Comparison of ENCODE assay signal across 2 cellular contexts in the genomic region with DNA sequence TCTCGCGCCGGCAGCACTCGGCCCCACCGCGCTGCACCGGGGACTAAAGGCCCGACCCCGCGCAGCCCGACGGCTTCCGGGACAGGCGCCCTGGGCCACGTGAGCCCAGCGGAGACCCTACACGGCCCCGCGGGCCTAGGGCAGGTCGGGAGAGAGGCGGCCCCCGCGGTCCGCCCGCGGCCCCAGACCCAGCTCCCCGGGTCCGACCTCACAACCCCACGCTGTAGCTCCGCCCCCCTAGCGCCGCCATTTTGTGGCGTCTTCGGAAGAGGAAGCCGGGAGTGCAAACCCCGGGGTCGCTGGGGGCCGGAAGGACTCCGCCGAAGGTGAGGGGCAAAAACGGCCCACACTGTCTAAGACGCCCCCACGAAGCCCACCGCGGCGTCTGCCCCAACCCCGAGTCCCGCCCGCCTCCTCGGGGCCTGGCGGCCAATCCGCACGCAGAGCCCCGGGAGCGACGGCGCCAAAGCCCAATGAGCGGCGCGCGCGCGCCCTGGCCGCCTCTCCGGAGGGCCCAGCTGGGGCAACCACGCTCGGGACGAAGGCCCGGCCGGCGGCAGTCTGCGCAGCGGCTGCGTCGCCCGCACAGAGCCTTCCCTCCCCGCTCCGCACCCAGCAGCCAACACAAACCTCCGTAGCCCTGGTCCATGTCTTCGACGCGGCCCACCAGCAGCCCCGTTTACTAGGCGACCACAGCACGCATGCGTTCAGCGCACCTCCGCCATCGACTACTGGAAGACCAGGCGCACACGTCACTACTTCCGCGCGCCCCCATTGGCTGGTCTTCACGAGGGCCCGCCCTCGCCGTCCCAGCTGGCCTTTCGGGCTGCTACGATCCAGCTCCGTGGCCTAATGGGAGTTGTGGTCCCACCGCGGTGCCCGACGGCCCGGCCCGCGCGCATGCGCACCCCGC.
TF ChIP-seq lines count a peak whose summit lies in the region.

A gene (minus strand): TSS at position 705 of the 913 bp plus-strand sequence. CDS start 56 bp downstream, at position 649.

TF ChIP-seq in IMR-90, 13 proteins besides CTCF, POLR2A, EP300 and RAD21:
- TF ChIP-seq BHLHE40 (IDR thresholded peaks at IDR 0.05; ENCODE audit: low read depth, low read length) (no peak), CEBPB (IDR thresholded peaks at IDR 0.05; ENCODE audit: low read depth, low read length) (no peak), CHD1 (IDR thresholded peaks at IDR 0.05; ENCODE audit: low read depth, low read length) (no peak; the same call in 1 of the 2 replicates), RFX5 (IDR thresholded peaks at IDR 0.05; ENCODE audit: low read depth, low read length) (peak; percentile 55; the same call in 1 of the 2 replicates), RCOR1 (IDR thresholded peaks at IDR 0.05; ENCODE audit: insufficient replicate concordance, low read length) (no peak), MAZ (IDR thresholded peaks at IDR 0.05; ENCODE audit: borderline replicate concordance, low read depth, low read length) (no peak; the same call in 1 of the 2 replicates), SMC3 (IDR thresholded peaks at IDR 0.05; ENCODE audit: low read depth, low read length) (no peak), NFE2L2 (IDR thresholded peaks at IDR 0.05; ENCODE audit: low read depth, low read length) (no peak), FOS (IDR thresholded peaks at IDR 0.05; ENCODE audit: low read depth, low read length) (peak; percentile 64), MAFK (IDR thresholded peaks at IDR 0.05; ENCODE audit: low read depth, low read length) (no peak), MXI1 (IDR thresholded peaks at IDR 0.05; ENCODE audit: borderline replicate concordance, low read depth, low read length) (peak; percentile 31; the same call in 1 of the 2 replicates)
- TF ChIP-seq, protein P1, sequence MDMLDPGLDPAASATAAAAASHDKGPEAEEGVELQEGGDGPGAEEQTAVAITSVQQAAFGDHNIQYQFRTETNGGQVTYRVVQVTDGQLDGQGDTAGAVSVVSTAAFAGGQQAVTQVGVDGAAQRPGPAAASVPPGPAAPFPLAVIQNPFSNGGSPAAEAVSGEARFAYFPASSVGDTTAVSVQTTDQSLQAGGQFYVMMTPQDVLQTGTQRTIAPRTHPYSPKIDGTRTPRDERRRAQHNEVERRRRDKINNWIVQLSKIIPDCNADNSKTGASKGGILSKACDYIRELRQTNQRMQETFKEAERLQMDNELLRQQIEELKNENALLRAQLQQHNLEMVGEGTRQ (IDR thresholded peaks at IDR 0.05; ENCODE audit: low read depth, low read length) = 0 out of 2 replicates have a peak, but pooled peaks have one; percentile 9
- TF ChIP-seq, protein P2, sequence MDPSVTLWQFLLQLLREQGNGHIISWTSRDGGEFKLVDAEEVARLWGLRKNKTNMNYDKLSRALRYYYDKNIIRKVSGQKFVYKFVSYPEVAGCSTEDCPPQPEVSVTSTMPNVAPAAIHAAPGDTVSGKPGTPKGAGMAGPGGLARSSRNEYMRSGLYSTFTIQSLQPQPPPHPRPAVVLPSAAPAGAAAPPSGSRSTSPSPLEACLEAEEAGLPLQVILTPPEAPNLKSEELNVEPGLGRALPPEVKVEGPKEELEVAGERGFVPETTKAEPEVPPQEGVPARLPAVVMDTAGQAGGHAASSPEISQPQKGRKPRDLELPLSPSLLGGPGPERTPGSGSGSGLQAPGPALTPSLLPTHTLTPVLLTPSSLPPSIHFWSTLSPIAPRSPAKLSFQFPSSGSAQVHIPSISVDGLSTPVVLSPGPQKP (IDR thresholded peaks at IDR 0.05; ENCODE audit: borderline replicate concordance, low read depth, low read length) = no peak

TF ChIP-seq in endothelial cell of umbilical vein, 7 proteins besides CTCF, POLR2A, EP300 and RAD21:
- TF ChIP-seq FOS (IDR thresholded peaks at IDR 0.05; ENCODE audit: borderline replicate concordance, insufficient read depth, low read length) (no peak), POLR2AphosphoS5 (IDR thresholded peaks at IDR 0.05; ENCODE audit: insufficient read depth, low read depth, low read length) (peak; percentile 87)
